In genomic region chr3:15745896-15746295, GRCh38 we compare ENCODE assay signal across 1 cellular context.
TF ChIP-seq lines count a peak whose summit lies in the region.

No MANE protein-coding gene starts in this region.

TF ChIP-seq in GM12878, 131 proteins besides CTCF, POLR2A, EP300 and RAD21:
- TF ChIP-seq MTA3 (IDR thresholded peaks at IDR 0.05; ENCODE audit: borderline replicate concordance, low read length) (0 out of 2 replicates have a peak, but pooled peaks have one; percentile 51), TCF7 (IDR thresholded peaks at IDR 0.05; ENCODE audit: borderline replicate concordance) (peak; percentile 26; the same call in 1 of the 2 replicates), ZBED1 (IDR thresholded peaks at IDR 0.05; ENCODE audit: borderline replicate concordance) (0 out of 2 replicates have a peak, but pooled peaks have one; percentile 26), RUNX3 (IDR thresholded peaks at IDR 0.05; ENCODE audit: low read length) (peak; percentile 66), JUNB (IDR thresholded peaks at IDR 0.05) (peak; percentile 88), NFIC (IDR thresholded peaks at IDR 0.05; ENCODE audit: low read depth, low read length) (peak; percentile 68; the same call in 1 of the 2 replicates), IRF4 (IDR thresholded peaks at IDR 0.05; ENCODE audit: low read depth, low read length) (peak; percentile 29; the same call in 1 of the 2 replicates), MEF2A (IDR thresholded peaks at IDR 0.05; ENCODE audit: insufficient read depth, low read depth, low read length) (0 out of 2 replicates have a peak, but pooled peaks have one; percentile 21), MTA2 (IDR thresholded peaks at IDR 0.05; ENCODE audit: low read depth) (peak; percentile 25; the same call in 1 of the 2 replicates), SKIL (IDR thresholded peaks at IDR 0.05; ENCODE audit: low read depth, poor library complexity, severe bottlenecking) (peak; percentile 35), SPI1 (IDR thresholded peaks at IDR 0.05; ENCODE audit: borderline replicate concordance, insufficient read depth, low read depth, low read length) (peak; percentile 82), CREM (IDR thresholded peaks at IDR 0.05; ENCODE audit: low read depth) (peak; percentile 66; the same call in 1 of the 2 replicates), ATF2 (IDR thresholded peaks at IDR 0.05; ENCODE audit: low read length) (peak; percentile 65), ETV6 (conservative IDR thresholded peaks at IDR 0.05 in 1 of 2, IDR thresholded peaks at IDR 0.05 in 1 of 2; ENCODE audit: borderline replicate concordance in 1 of 2, low read depth in 1 of 2) (peak in 1 of 2 experiments; percentile 60; a peak in 1 of 4 replicates), EED (IDR thresholded peaks at IDR 0.05; ENCODE audit: low read depth) (peak; percentile 54), ZNF24 (IDR thresholded peaks at IDR 0.05) (peak; percentile 72), GABPA (IDR thresholded peaks at IDR 0.05; ENCODE audit: low read depth) (0 out of 2 replicates have a peak, but pooled peaks have one; percentile 18)
